Comparison of ENCODE assay signal across 1 cellular context in the genomic region with DNA sequence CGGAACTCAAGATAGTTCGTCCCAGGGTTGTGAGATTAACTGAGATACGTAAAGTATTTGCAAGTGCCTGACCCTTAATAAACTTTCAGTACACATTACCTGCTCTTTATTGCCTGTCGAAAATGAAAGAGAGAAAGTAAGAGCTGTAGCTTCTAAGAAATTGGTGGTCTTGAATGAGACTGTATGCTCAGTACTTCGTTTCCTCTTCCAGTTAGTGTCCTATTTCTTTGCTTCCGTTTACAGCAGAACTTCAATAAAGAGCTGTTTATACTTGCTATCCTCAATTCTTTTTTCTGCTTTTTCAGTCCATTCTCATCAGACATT.
TF ChIP-seq lines count a peak whose summit lies in the region.

No MANE protein-coding gene starts in this region.

TF ChIP-seq in GM23338, 12 proteins besides CTCF, POLR2A, EP300 and RAD21 (continued from another document):
- TF ChIP-seq, protein P1, sequence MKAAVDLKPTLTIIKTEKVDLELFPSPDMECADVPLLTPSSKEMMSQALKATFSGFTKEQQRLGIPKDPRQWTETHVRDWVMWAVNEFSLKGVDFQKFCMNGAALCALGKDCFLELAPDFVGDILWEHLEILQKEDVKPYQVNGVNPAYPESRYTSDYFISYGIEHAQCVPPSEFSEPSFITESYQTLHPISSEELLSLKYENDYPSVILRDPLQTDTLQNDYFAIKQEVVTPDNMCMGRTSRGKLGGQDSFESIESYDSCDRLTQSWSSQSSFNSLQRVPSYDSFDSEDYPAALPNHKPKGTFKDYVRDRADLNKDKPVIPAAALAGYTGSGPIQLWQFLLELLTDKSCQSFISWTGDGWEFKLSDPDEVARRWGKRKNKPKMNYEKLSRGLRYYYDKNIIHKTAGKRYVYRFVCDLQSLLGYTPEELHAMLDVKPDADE (IDR thresholded peaks at IDR 0.05) = no peak
- TF ChIP-seq, protein P2, sequence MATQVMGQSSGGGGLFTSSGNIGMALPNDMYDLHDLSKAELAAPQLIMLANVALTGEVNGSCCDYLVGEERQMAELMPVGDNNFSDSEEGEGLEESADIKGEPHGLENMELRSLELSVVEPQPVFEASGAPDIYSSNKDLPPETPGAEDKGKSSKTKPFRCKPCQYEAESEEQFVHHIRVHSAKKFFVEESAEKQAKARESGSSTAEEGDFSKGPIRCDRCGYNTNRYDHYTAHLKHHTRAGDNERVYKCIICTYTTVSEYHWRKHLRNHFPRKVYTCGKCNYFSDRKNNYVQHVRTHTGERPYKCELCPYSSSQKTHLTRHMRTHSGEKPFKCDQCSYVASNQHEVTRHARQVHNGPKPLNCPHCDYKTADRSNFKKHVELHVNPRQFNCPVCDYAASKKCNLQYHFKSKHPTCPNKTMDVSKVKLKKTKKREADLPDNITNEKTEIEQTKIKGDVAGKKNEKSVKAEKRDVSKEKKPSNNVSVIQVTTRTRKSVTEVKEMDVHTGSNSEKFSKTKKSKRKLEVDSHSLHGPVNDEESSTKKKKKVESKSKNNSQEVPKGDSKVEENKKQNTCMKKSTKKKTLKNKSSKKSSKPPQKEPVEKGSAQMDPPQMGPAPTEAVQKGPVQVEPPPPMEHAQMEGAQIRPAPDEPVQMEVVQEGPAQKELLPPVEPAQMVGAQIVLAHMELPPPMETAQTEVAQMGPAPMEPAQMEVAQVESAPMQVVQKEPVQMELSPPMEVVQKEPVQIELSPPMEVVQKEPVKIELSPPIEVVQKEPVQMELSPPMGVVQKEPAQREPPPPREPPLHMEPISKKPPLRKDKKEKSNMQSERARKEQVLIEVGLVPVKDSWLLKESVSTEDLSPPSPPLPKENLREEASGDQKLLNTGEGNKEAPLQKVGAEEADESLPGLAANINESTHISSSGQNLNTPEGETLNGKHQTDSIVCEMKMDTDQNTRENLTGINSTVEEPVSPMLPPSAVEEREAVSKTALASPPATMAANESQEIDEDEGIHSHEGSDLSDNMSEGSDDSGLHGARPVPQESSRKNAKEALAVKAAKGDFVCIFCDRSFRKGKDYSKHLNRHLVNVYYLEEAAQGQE (IDR thresholded peaks at IDR 0.05; ENCODE audit: unreplicated experiment) = no peak
- TF ChIP-seq EZH2phosphoT487 (IDR thresholded peaks at IDR 0.05; ENCODE audit: unreplicated experiment) (no peak), EZH2 (IDR thresholded peaks at IDR 0.05; ENCODE audit: low read depth, unreplicated experiment) (no peak), POLR2AphosphoS5 (IDR thresholded peaks at IDR 0.05; ENCODE audit: low read depth) (no peak), CREB1 (CRISPR knock-in tag; IDR thresholded peaks at IDR 0.05; ENCODE audit: low read depth) (no peak), JUNB (IDR thresholded peaks at IDR 0.05; ENCODE audit: unreplicated experiment) (no peak)
